In the genomic region with DNA sequence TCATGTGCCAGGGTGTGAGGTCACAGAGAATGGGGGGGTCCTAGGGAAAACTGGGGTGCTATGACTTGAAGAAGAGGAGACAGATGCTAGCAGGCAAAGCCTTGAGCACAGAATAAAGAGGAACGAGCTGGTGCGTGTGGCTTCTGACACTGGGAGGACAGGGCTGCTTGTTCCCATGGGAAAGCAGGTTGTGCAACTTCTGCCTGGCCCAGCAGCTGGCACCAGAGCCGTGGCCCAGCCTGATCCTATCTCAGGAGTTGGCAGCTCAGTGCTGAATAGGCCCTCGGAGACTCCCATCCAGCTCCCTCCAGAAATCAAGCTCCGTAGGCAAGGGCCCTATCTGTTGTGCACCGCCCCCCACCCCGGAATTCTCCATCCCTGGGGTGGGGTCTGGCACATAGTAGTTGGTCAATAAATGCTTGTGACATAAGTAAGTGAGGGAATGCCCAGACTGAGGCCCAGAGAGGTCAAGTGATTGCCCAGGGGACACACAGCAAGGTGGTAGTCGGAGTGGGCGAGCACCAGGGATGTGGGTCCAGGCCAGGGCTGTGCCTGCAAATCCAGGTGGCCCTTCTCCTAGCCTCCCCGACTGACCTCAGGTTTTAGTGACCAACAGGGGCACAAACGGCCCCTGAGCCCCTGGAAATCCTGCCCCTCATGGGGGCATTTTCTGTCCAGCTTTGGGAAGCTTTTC, we compare ENCODE assay signal across 1 cellular context.
TF ChIP-seq lines count a peak whose summit lies in the region.

No MANE protein-coding gene starts in this region.

TF ChIP-seq in K562, 482 proteins besides CTCF, POLR2A, EP300 and RAD21 (continued from another document):
- TF ChIP-seq, protein P1, sequence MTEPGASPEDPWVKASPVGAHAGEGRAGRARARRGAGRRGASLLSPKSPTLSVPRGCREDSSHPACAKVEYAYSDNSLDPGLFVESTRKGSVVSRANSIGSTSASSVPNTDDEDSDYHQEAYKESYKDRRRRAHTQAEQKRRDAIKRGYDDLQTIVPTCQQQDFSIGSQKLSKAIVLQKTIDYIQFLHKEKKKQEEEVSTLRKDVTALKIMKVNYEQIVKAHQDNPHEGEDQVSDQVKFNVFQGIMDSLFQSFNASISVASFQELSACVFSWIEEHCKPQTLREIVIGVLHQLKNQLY (CRISPR knock-in tag; conservative IDR thresholded peaks at IDR 0.05), result no peak
- TF ChIP-seq ZNF12 (CRISPR knock-in tag; IDR thresholded peaks at IDR 0.05), result no peak
- TF ChIP-seq ZFP36 (IDR thresholded peaks at IDR 0.05; ENCODE audit: low read depth, low read length, partially characterized antibody), result peak; percentile 72
- TF ChIP-seq MTA2 (IDR thresholded peaks at IDR 0.05; ENCODE audit: low read depth), result no peak
- no peak for TF ChIP-seq PHF21A (IDR thresholded peaks at IDR 0.05; ENCODE audit: borderline replicate concordance, low read depth)
TF ChIP-seq in K562: peak in this region for 2.
